In genomic region chr6:41779793-41780622, GRCh38 we compare ENCODE assay signal across 1 cellular context.
TF ChIP-seq lines count a peak whose summit lies in the region.

Gene FRS3 (minus strand): TSS chr6:41779900. CDS start chr6:41776987, 2,913 bp downstream.

TF ChIP-seq in GM23338, 12 proteins besides CTCF, POLR2A, EP300 and RAD21 (continued from another document):
- TF ChIP-seq, protein P1, sequence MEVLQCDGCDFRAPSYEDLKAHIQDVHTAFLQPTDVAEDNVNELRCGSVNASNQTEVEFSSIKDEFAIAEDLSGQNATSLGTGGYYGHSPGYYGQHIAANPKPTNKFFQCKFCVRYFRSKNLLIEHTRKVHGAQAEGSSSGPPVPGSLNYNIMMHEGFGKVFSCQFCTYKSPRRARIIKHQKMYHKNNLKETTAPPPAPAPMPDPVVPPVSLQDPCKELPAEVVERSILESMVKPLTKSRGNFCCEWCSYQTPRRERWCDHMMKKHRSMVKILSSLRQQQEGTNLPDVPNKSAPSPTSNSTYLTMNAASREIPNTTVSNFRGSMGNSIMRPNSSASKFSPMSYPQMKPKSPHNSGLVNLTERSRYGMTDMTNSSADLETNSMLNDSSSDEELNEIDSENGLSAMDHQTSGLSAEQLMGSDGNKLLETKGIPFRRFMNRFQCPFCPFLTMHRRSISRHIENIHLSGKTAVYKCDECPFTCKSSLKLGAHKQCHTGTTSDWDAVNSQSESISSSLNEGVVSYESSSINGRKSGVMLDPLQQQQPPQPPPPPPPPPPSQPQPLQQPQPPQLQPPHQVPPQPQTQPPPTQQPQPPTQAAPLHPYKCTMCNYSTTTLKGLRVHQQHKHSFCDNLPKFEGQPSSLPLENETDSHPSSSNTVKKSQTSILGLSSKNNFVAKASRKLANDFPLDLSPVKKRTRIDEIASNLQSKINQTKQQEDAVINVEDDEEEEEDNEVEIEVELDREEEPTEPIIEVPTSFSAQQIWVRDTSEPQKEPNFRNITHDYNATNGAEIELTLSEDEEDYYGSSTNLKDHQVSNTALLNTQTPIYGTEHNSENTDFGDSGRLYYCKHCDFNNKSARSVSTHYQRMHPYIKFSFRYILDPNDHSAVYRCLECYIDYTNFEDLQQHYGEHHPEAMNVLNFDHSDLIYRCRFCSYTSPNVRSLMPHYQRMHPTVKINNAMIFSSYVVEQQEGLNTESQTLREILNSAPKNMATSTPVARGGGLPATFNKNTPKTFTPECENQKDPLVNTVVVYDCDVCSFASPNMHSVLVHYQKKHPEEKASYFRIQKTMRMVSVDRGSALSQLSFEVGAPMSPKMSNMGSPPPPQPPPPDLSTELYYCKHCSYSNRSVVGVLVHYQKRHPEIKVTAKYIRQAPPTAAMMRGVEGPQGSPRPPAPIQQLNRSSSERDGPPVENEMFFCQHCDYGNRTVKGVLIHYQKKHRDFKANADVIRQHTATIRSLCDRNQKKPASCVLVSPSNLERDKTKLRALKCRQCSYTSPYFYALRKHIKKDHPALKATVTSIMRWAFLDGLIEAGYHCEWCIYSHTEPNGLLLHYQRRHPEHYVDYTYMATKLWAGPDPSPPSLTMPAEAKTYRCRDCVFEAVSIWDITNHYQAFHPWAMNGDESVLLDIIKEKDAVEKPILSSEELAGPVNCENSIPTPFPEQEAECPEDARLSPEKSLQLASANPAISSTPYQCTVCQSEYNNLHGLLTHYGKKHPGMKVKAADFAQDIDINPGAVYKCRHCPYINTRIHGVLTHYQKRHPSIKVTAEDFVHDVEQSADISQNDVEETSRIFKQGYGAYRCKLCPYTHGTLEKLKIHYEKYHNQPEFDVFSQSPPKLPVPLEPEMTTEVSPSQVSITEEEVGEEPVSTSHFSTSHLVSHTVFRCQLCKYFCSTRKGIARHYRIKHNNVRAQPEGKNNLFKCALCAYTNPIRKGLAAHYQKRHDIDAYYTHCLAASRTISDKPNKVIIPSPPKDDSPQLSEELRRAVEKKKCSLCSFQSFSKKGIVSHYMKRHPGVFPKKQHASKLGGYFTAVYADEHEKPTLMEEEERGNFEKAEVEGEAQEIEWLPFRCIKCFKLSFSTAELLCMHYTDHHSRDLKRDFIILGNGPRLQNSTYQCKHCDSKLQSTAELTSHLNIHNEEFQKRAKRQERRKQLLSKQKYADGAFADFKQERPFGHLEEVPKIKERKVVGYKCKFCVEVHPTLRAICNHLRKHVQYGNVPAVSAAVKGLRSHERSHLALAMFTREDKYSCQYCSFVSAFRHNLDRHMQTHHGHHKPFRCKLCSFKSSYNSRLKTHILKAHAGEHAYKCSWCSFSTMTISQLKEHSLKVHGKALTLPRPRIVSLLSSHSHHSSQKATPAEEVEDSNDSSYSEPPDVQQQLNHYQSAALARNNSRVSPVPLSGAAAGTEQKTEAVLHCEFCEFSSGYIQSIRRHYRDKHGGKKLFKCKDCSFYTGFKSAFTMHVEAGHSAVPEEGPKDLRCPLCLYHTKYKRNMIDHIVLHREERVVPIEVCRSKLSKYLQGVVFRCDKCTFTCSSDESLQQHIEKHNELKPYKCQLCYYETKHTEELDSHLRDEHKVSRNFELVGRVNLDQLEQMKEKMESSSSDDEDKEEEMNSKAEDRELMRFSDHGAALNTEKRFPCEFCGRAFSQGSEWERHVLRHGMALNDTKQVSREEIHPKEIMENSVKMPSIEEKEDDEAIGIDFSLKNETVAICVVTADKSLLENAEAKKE (CRISPR knock-in tag; IDR thresholded peaks at IDR 0.05): no peak
- TF ChIP-seq ZNF114 (CRISPR knock-in tag; IDR thresholded peaks at IDR 0.05): no peak
- TF ChIP-seq NANOG (IDR thresholded peaks at IDR 0.05; ENCODE audit: borderline replicate concordance): no peak
- TF ChIP-seq CREB1 (CRISPR knock-in tag; IDR thresholded peaks at IDR 0.05; ENCODE audit: low read depth): peak; percentile 67
- TF ChIP-seq REST (IDR thresholded peaks at IDR 0.05; ENCODE audit: unreplicated experiment): peak; percentile 24
- TF ChIP-seq POLR2AphosphoS5 (IDR thresholded peaks at IDR 0.05; ENCODE audit: low read depth): peak; percentile 71
- TF ChIP-seq EZH2 (IDR thresholded peaks at IDR 0.05; ENCODE audit: low read depth, unreplicated experiment): no peak
